In the genomic region with DNA sequence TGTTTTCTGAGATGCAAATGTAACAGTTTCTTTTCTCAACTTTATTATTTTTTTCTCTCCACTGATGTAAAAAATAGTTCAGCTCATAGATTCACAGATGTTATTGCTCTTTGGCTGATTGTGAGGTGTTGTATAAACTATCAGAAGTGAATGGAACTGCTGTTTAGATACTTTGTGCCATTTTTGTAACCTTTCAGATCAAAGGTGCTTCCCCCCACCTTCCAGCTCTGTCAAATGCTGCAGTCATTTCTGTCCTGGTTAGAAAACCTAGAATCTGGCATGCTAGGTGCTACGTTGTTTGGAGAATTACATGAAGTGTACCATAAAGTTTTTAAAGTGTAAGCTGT, we compare ENCODE assay signal across 17 cellular contexts. TPM values are rescaled to one million over a fixed set of nuclear protein-coding genes. Genes with fewer than 3 reads are reported as not detected.
DNase-seq lines count a peak whose midpoint lies in the region; ATAC-seq, FAIRE-seq and TF ChIP-seq lines count a peak whose summit lies in the region.
"Had no signal": no experiment of that assay in that cellular context is flagged by ENCODE, and none has a peak within 500 bp of the region (broad histone marks: within the 10 kb centered on the region; RNA-seq: fewer than 3 reads in every experiment).

No MANE protein-coding gene starts in this region.

- H3K27me3 ChIP-seq in sigmoid colon = no peaks in the 10 kb centered on the region
- H3K27me3 ChIP-seq: vagina had no signal

- DNase-seq in GM12891 (ENCODE audit: insufficient read length, low spot score) (no peak), sigmoid colon (no peak), SK-N-DZ (ENCODE audit: low spot score) (no peak), ecto neural progenitor cell (ENCODE audit: low spot score) (no peak)
- no peak for DNase-seq in activated naive CD8-positive, alpha-beta T cell treated with anti-CD3 and anti-CD28 coated beads, Interleukin-2, amount 10 ng/mL, durations not matched to agents 7 days and 5 days
- DNase-seq: activated CD4-positive, alpha-beta T cell treated with anti-CD3 and anti-CD28 coated beads for 48 hours; NCI-H1417 treated with DMSO at 0.1 percent for 48 hours; NCI-H748 treated with DMSO at 0.1 percent for 48 hours had no signal

- ATAC-seq in GM19025 (IDR thresholded peaks at IDR 0.05; ENCODE audit: low read depth, unreplicated experiment) = peak; percentile 21
- peak; percentile 21 for ATAC-seq in HG03108 (IDR thresholded peaks at IDR 0.05; ENCODE audit: unreplicated experiment)
- ATAC-seq in activated naive CD8-positive, alpha-beta T cell treated with anti-CD3 and anti-CD28 coated beads, Interleukin-2, amount 10 ng/mL, durations not matched to agents 7 days and 5 days (ENCODE audit: low read depth) = no peak
- no peak for ATAC-seq in HG03460 (IDR thresholded peaks at IDR 0.05; ENCODE audit: unreplicated experiment)
- ATAC-seq: HCT116, mucosa of descending colon had no signal

- H3K27ac ChIP-seq in sigmoid colon = no peak overlapping the region
- H3K27ac ChIP-seq: epithelial cell of prostate had no signal

- WGBS in sigmoid colon, 2 donors = 12 to 41% methylated on average over 1 of the region's 1 CpG

- no peaks in the 10 kb centered on the region for H3K9me3 Mint-ChIP-seq in activated naive CD8-positive, alpha-beta T cell treated with anti-CD3 and anti-CD28 coated beads, Interleukin-2, amount 10 ng/mL, durations not matched to agents 7 days and 5 days

- H3K27ac Mint-ChIP-seq in activated naive CD8-positive, alpha-beta T cell treated with anti-CD3 and anti-CD28 coated beads, Interleukin-2, amount 10 ng/mL, durations not matched to agents 7 days and 5 days = peak overlapping the region; percentile 83

- H3K4me1 ChIP-seq in sigmoid colon = peaks cover 0 to 25% (median 17%) of the 10 kb centered on the region in 4 donors

- intact Hi-C loops in sigmoid colon (cut with DNase I) = loop anchor here (5.0 kb wide), 2 partner anchors 53 to 212 kb away; partner anchors contain the start of genes AMZ2 and PRKAR1A

- TF ChIP-seq EP300 in sigmoid colon (IDR thresholded peaks at IDR 0.05) = no peak

- peaks cover 3% of the 10 kb centered on the region for H3K36me3 Mint-ChIP-seq in activated naive CD8-positive, alpha-beta T cell treated with anti-CD3 and anti-CD28 coated beads, Interleukin-2, amount 10 ng/mL, durations not matched to agents 7 days and 5 days

- TF ChIP-seq CTCF in sigmoid colon (IDR thresholded peaks at IDR 0.05) = no peak

- H3K4me3 Mint-ChIP-seq in activated naive CD8-positive, alpha-beta T cell treated with anti-CD3 and anti-CD28 coated beads, Interleukin-2, amount 10 ng/mL, durations not matched to agents 7 days and 5 days = peak overlapping the region; percentile 44

- FAIRE-seq in GM12891 (lab: Jason Lieb, UNC) = peak; percentile 69
- FAIRE-seq: astrocyte, D721Med had no signal

- no peaks in the 10 kb centered on the region for H3K27me3 Mint-ChIP-seq in activated naive CD8-positive, alpha-beta T cell treated with anti-CD3 and anti-CD28 coated beads, Interleukin-2, amount 10 ng/mL, durations not matched to agents 7 days and 5 days

- TF ChIP-seq POLR2A in GM12891 (IDR thresholded peaks at IDR 0.05; ENCODE audit: low read depth, low read length) (no peak), sigmoid colon (IDR thresholded peaks at IDR 0.05) (no peak)

- H3K4me3 ChIP-seq in sigmoid colon = no peak overlapping the region
- H3K4me3 ChIP-seq: mucosa of descending colon had no signal

- peaks cover 67% of the 10 kb centered on the region for H3K4me1 Mint-ChIP-seq in activated naive CD8-positive, alpha-beta T cell treated with anti-CD3 and anti-CD28 coated beads, Interleukin-2, amount 10 ng/mL, durations not matched to agents 7 days and 5 days

- H3K9me3 ChIP-seq in sigmoid colon = no peaks in the 10 kb centered on the region
- H3K9me3 ChIP-seq: mucosa of descending colon, vagina had no signal

- no peaks in the 10 kb centered on the region for H3K36me3 ChIP-seq in sigmoid colon
- H3K36me3 ChIP-seq: vagina had no signal

- POLR2A ChIA-PET in activated naive CD8-positive, alpha-beta T cell treated with anti-CD3 and anti-CD28 coated beads, Interleukin-2, amount 10 ng/mL, durations not matched to agents 7 days and 5 days (lab: Charles Lee) = interaction anchor here (1.2 to 9.3 kb wide), 9 partner anchors 8 to 253 kb away, joined by 3 to 111 read pairs (median 11); partner anchors contain the start of genes AMZ2, ARSG, PRKAR1A and SLC16A6

TF ChIP-seq in GM12891, 5 proteins besides CTCF, POLR2A, EP300 and RAD21:
- TF ChIP-seq PAX5 (IDR thresholded peaks at IDR 0.05; ENCODE audit: insufficient read depth, low read length, severe bottlenecking) (no peak), POU2F2 (IDR thresholded peaks at IDR 0.05; ENCODE audit: low read depth, low read length) (no peak), TAF1 (IDR thresholded peaks at IDR 0.05; ENCODE audit: low read depth, low read length) (no peak), POLR2AphosphoS5 (IDR thresholded peaks at IDR 0.05; ENCODE audit: low read depth, low read length) (no peak), SPI1 (IDR thresholded peaks at IDR 0.05; ENCODE audit: low read depth, low read length) (no peak)
TF ChIP-seq in GM12891: peak in this region for 0.

RNA-seq across cellular contexts. Expression of gene WIPI1, which starts 1.7 kb away (rescaled TPM):
- 12.2 TPM for polyA plus RNA-seq in GM12891 (2012; ENCODE audit: low read depth, missing spikeins)
- total RNA-seq in activated naive CD8-positive, alpha-beta T cell treated with anti-CD3 and anti-CD28 coated beads, Interleukin-2, amount 10 ng/mL, durations not matched to agents 7 days and 5 days = 10 to 100 TPM; 29.7 to 34.8 TPM
- total RNA-seq in sigmoid colon = 10 to 100 TPM; 18.9 to 28.5 (median 22.3) TPM
- polyA plus RNA-seq in sigmoid colon = 10 to 100 TPM; 63.2 to 78.8 (median 78.1) TPM
- 3.7 and 4.7 TPM in 2 replicates for polyA plus RNA-seq in SK-N-DZ (2014; cell fraction: cytosol; rRNA removed)
- polyA plus RNA-seq in SK-N-DZ (2014; cell fraction: nucleus; rRNA removed) = 1.4 and 7.6 TPM in 2 replicates

RNA-seq across cellular contexts. Expression of gene PRKAR1A, which starts 53.2 kb away (rescaled TPM):
- 75.4 TPM for polyA plus RNA-seq in GM12891 (2012; ENCODE audit: low read depth, missing spikeins)
- total RNA-seq in activated naive CD8-positive, alpha-beta T cell treated with anti-CD3 and anti-CD28 coated beads, Interleukin-2, amount 10 ng/mL, durations not matched to agents 7 days and 5 days = 100 to 1,000 TPM; 208 to 226 TPM
- 100 to 1,000 TPM; 206 to 268 (median 230) TPM for total RNA-seq in sigmoid colon
- 10 to 100 TPM; 53.6 to 68.3 (median 57.1) TPM for polyA plus RNA-seq in sigmoid colon
- polyA plus RNA-seq in SK-N-DZ (2014; cell fraction: cytosol; rRNA removed) = 143 and 210 TPM in 2 replicates
- 79.6 and 90.5 TPM in 2 replicates for polyA plus RNA-seq in SK-N-DZ (2014; cell fraction: nucleus; rRNA removed)

Comparison
In these comparisons a context has a peak if more than half of its experiments do, and no peak if none do; other contexts are left out.
1. ATAC-seq: peak in GM19025 (single experiment) and HG03108 (single experiment); none in activated naive CD8-positive, alpha-beta T cell treated with anti-CD3 and anti-CD28 coated beads, Interleukin-2, amount 10 ng/mL, durations not matched to agents 7 days and 5 days (single experiment) and HG03460 (single experiment).